In genomic region chr12:52278530-52278929, GRCh38 we compare ENCODE assay signal across 9 cellular contexts. TPM values are rescaled to one million over a fixed set of nuclear protein-coding genes. Genes with fewer than 3 reads are reported as not detected.
A peak's percentile ranks its signal among the peaks of the same experiment; 100 is the strongest.
DNase-seq lines count a peak whose midpoint lies in the region; ATAC-seq and TF ChIP-seq lines count a peak whose summit lies in the region.
"Had no signal": no experiment of that assay in that cellular context is flagged by ENCODE, and none has a peak within 500 bp of the region (broad histone marks: within the 10 kb centered on the region; RNA-seq: fewer than 3 reads in every experiment).

No MANE protein-coding gene starts in this region.

- TF ChIP-seq CTCF in kidney epithelial cell (IDR thresholded peaks at IDR 0.05; ENCODE audit: insufficient read depth, low read length, poor library complexity, severe bottlenecking) (no peak), thoracic aorta (IDR thresholded peaks at IDR 0.05) (no peak)

- no peak for DNase-seq in activated T-cell treated with anti-CD3 and anti-CD28 coated beads, Interleukin-2, amount 50 U/mL, for 72 hours
- DNase-seq in activated T-cell treated with anti-CD3 and anti-CD28 coated beads, Interleukin-2, amount 50 U/mL, for 24 hours, result no peak
- no peak for DNase-seq in kidney epithelial cell (ENCODE audit: low read depth)
- DNase-seq in thoracic aorta (ENCODE audit: low spot score), result no peak
- no peak for DNase-seq in HK-2 (ENCODE audit: unreplicated experiment)

- H3K36me3 Mint-ChIP-seq in activated T-cell treated with anti-CD3 and anti-CD28 coated beads, Interleukin-2, amount 50 U/mL, for 72 hours (ENCODE audit: insufficient read depth in 2 of 2), result no peaks in the 10 kb centered on the region
- H3K36me3 Mint-ChIP-seq in activated T-cell treated with anti-CD3 and anti-CD28 coated beads, Interleukin-2, amount 50 U/mL, for 24 hours (ENCODE audit: low read depth), result no peaks in the 10 kb centered on the region
- no peaks in the 10 kb centered on the region for H3K36me3 Mint-ChIP-seq in activated T-helper 17 cell treated with anti-CD3 and anti-CD28 coated beads, Interleukin-2, amount 50 U/mL, for 72 hours (ENCODE audit: low read depth)

- no peaks in the 10 kb centered on the region for H3K27me3 ChIP-seq in kidney epithelial cell (ENCODE audit: control insufficient read depth, insufficient read depth, low read length)
- no peaks in the 10 kb centered on the region for H3K27me3 ChIP-seq in thoracic aorta (replicated peaks; ENCODE audit: insufficient read depth)

- H3K27ac ChIP-seq in thoracic aorta, result no peak overlapping the region

- peak overlapping the region; percentile 47 to 51 for H3K4me3 Mint-ChIP-seq in activated T-cell treated with anti-CD3 and anti-CD28 coated beads, Interleukin-2, amount 50 U/mL, for 72 hours
- no peak overlapping the region for H3K4me3 Mint-ChIP-seq in activated T-cell treated with anti-CD3 and anti-CD28 coated beads, Interleukin-2, amount 50 U/mL, for 24 hours
- H3K4me3 Mint-ChIP-seq in activated T-helper 17 cell treated with anti-CD3 and anti-CD28 coated beads, Interleukin-2, amount 50 U/mL, for 72 hours, result peak overlapping the region; percentile 18
- H3K4me3 Mint-ChIP-seq: activated CD4-positive, alpha-beta T cell treated with anti-CD3 and anti-CD28 coated beads for 36 hours had no signal

- peak; percentile 22 to 25 for ATAC-seq in activated T-cell treated with anti-CD3 and anti-CD28 coated beads, Interleukin-2, amount 50 U/mL, for 72 hours (replicated peaks in 1 of 2)
- no peak for ATAC-seq in activated T-helper 17 cell treated with anti-CD3 and anti-CD28 coated beads, Interleukin-2, amount 50 U/mL, for 72 hours (replicated peaks)
- ATAC-seq in thoracic aorta (ENCODE audit: insufficient number of reproducible peaks, low FRiP score, low read depth) (no peak), HG02623 (IDR thresholded peaks at IDR 0.05; ENCODE audit: unreplicated experiment) (no peak)
- ATAC-seq in activated CD4-positive, CD25-positive, alpha-beta regulatory T cell treated with anti-CD3 and anti-CD28 coated beads, Interleukin-2, amount 50 U/mL, for 24 hours, result no peak

- H3K9me3 ChIP-seq in thoracic aorta, result no peaks in the 10 kb centered on the region

- H3K9me3 Mint-ChIP-seq in activated T-cell treated with anti-CD3 and anti-CD28 coated beads, Interleukin-2, amount 50 U/mL, for 72 hours, result no peaks in the 10 kb centered on the region
- H3K9me3 Mint-ChIP-seq in activated T-cell treated with anti-CD3 and anti-CD28 coated beads, Interleukin-2, amount 50 U/mL, for 24 hours, result no peaks in the 10 kb centered on the region
- no peaks in the 10 kb centered on the region for H3K9me3 Mint-ChIP-seq in activated T-helper 17 cell treated with anti-CD3 and anti-CD28 coated beads, Interleukin-2, amount 50 U/mL, for 72 hours

- H3K4me3 ChIP-seq in kidney epithelial cell (ENCODE audit: low read depth, low read length), result peak overlapping the region; percentile 8
- H3K4me3 ChIP-seq in thoracic aorta, result peak overlapping the region; percentile 62

- H3K36me3 ChIP-seq in kidney epithelial cell (ENCODE audit: control insufficient read depth, insufficient read depth, low read length) (no peaks in the 10 kb centered on the region), thoracic aorta (no peaks in the 10 kb centered on the region)

- peaks cover 19% of the 10 kb centered on the region for H3K4me1 Mint-ChIP-seq in activated T-cell treated with anti-CD3 and anti-CD28 coated beads, Interleukin-2, amount 50 U/mL, for 72 hours (ENCODE audit: low read depth)
- peaks cover 7% of the 10 kb centered on the region for H3K4me1 Mint-ChIP-seq in activated T-cell treated with anti-CD3 and anti-CD28 coated beads, Interleukin-2, amount 50 U/mL, for 24 hours (ENCODE audit: low read depth)
- no peaks in the 10 kb centered on the region for H3K4me1 Mint-ChIP-seq in activated T-helper 17 cell treated with anti-CD3 and anti-CD28 coated beads, Interleukin-2, amount 50 U/mL, for 72 hours

- peaks cover 20 to 33% of the 10 kb centered on the region in 2 donors for H3K4me1 ChIP-seq in thoracic aorta (ENCODE audit: control insufficient read depth in 1 of 2, low read depth in 2 of 2)

- H3K27me3 Mint-ChIP-seq in activated T-cell treated with anti-CD3 and anti-CD28 coated beads, Interleukin-2, amount 50 U/mL, for 72 hours (ENCODE audit: low read depth), result peaks cover 49% of the 10 kb centered on the region
- H3K27me3 Mint-ChIP-seq in activated T-cell treated with anti-CD3 and anti-CD28 coated beads, Interleukin-2, amount 50 U/mL, for 24 hours, result peaks cover 39% of the 10 kb centered on the region
- H3K27me3 Mint-ChIP-seq in activated T-helper 17 cell treated with anti-CD3 and anti-CD28 coated beads, Interleukin-2, amount 50 U/mL, for 72 hours, result peaks cover 19% of the 10 kb centered on the region

- no peak overlapping the region for H3K27ac Mint-ChIP-seq in activated T-cell treated with anti-CD3 and anti-CD28 coated beads, Interleukin-2, amount 50 U/mL, for 72 hours
- H3K27ac Mint-ChIP-seq in activated T-cell treated with anti-CD3 and anti-CD28 coated beads, Interleukin-2, amount 50 U/mL, for 24 hours, result no peak overlapping the region
- H3K27ac Mint-ChIP-seq in activated T-helper 17 cell treated with anti-CD3 and anti-CD28 coated beads, Interleukin-2, amount 50 U/mL, for 72 hours, result no peak overlapping the region
- H3K27ac Mint-ChIP-seq: activated CD4-positive, alpha-beta T cell treated with anti-CD3 and anti-CD28 coated beads for 36 hours had no signal

RNA-seq across cellular contexts. Expression of gene KRT86, which starts 4.1 kb away (rescaled TPM):
- under 1 TPM; 0.82 to 1.00 TPM for total RNA-seq in activated T-cell treated with anti-CD3 and anti-CD28 coated beads, Interleukin-2, amount 50 U/mL, for 72 hours
- 1 to 10 TPM in 1 of 2 donors, under 1 TPM in 1; 0.56 to 2.1 TPM for total RNA-seq in activated T-helper 17 cell treated with anti-CD3 and anti-CD28 coated beads, Interleukin-2, amount 50 U/mL, for 72 hours
- total RNA-seq in kidney epithelial cell (6.9 and 9.2 TPM in 2 replicates), thoracic aorta (1 to 10 TPM in 1 of 2 donors, not detected in 1; 9.3 TPM)
- total RNA-seq: activated CD4-positive, alpha-beta T cell treated with anti-CD3 and anti-CD28 coated beads for 36 hours had no signal

RNA-seq across cellular contexts. Expression of gene KRT81, which starts 12.8 kb away (rescaled TPM):
- not detected for total RNA-seq in activated T-cell treated with anti-CD3 and anti-CD28 coated beads, Interleukin-2, amount 50 U/mL, for 72 hours
- not detected for total RNA-seq in activated T-helper 17 cell treated with anti-CD3 and anti-CD28 coated beads, Interleukin-2, amount 50 U/mL, for 72 hours
- total RNA-seq in kidney epithelial cell, result 239 and 244 TPM in 2 replicates
- 1 to 10 TPM in 1 of 2 donors, not detected in 1; 5.1 TPM for total RNA-seq in thoracic aorta
- total RNA-seq: activated CD4-positive, alpha-beta T cell treated with anti-CD3 and anti-CD28 coated beads for 36 hours had no signal

RNA-seq across cellular contexts. Expression of gene KRT83, which starts 42.7 kb away (rescaled TPM):
- total RNA-seq in activated T-cell treated with anti-CD3 and anti-CD28 coated beads, Interleukin-2, amount 50 U/mL, for 72 hours, result not detected
- not detected for total RNA-seq in activated T-helper 17 cell treated with anti-CD3 and anti-CD28 coated beads, Interleukin-2, amount 50 U/mL, for 72 hours
- total RNA-seq in kidney epithelial cell, result not detected in 2 replicates
- total RNA-seq in thoracic aorta, result not detected
- total RNA-seq: activated CD4-positive, alpha-beta T cell treated with anti-CD3 and anti-CD28 coated beads for 36 hours had no signal

RNA-seq across cellular contexts. Expression of gene KRT7, which starts 45.5 kb away (rescaled TPM):
- total RNA-seq in activated T-cell treated with anti-CD3 and anti-CD28 coated beads, Interleukin-2, amount 50 U/mL, for 72 hours, result 10 to 100 TPM; 23.1 to 25.4 TPM
- 10 to 100 TPM in 1 of 2 donors, 1 to 10 TPM in 1; 7.6 to 12.5 TPM for total RNA-seq in activated T-helper 17 cell treated with anti-CD3 and anti-CD28 coated beads, Interleukin-2, amount 50 U/mL, for 72 hours
- total RNA-seq in kidney epithelial cell (1,242 and 1,355 TPM in 2 replicates), thoracic aorta (100 to 1,000 TPM in 1 of 2 donors, 10 to 100 TPM in 1; 24.1 to 105 TPM)

Comparison
In these comparisons a context has a peak if more than half of its experiments do, and no peak if none do; other contexts are left out.
1. ATAC-seq: peak in activated T-cell treated with anti-CD3 and anti-CD28 coated beads, Interleukin-2, amount 50 U/mL, for 72 hours (2 of 2); none in activated T-helper 17 cell treated with anti-CD3 and anti-CD28 coated beads, Interleukin-2, amount 50 U/mL, for 72 hours (single experiment), thoracic aorta (single experiment), activated CD4-positive, CD25-positive, alpha-beta regulatory T cell treated with anti-CD3 and anti-CD28 coated beads, Interleukin-2, amount 50 U/mL, for 24 hours (0 of 2) and HG02623 (single experiment).
2. RNA of gene KRT81, which starts 12.8 kb away (total RNA-seq): 239 to 244 TPM in kidney epithelial cell; 5.1 TPM in thoracic aorta, not detected in activated T-cell treated with anti-CD3 and anti-CD28 coated beads, Interleukin-2, amount 50 U/mL, for 72 hours and not detected in activated T-helper 17 cell treated with anti-CD3 and anti-CD28 coated beads, Interleukin-2, amount 50 U/mL, for 72 hours; every median in the first group is over 10 times any median in the second.